ENCODE assay signal across 9 cellular contexts in the genomic region with DNA sequence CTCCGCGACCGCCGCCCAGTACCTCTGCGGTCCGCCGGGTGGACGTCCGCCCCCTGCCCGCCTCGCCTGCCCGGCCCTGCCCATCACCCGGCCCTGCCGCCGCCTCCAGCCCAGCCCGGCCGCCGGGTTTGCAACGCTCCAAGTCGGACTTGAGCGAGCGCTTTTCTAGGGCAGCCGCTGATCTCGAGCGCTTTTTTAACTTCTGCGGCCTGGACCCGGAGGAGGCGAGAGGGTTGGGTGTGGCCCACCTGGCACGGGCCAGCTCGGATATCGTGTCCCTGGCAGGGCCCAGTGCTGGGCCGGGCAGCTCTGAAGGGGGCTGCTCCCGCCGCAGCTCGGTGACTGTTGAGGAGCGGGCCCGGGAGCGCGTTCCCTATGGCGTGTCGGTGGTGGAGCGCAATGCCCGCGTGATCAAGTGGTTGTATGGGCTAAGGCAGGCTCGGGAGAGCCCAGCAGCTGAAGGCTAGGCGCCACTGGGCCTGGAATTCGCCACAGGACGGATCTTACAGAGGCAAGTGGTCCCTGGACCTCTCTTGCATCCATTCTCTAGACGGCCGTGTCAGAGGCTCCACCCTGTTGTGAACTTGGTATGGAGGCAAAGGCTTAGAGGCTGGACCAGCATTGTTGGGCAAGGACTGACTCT. TPM values are rescaled to one million over a fixed set of nuclear protein-coding genes. Genes with fewer than 3 reads are reported as not detected.
DNase-seq lines count a peak whose midpoint lies in the region; ATAC-seq and TF ChIP-seq lines count a peak whose summit lies in the region.
"Had no signal": no experiment of that assay in that cellular context is flagged by ENCODE, and none has a peak within 500 bp of the region (broad histone marks: within the 10 kb centered on the region; RNA-seq: fewer than 3 reads in every experiment).

No MANE protein-coding gene starts in this region.

- no peaks in the 10 kb centered on the region for H3K9me2 ChIP-seq in neural cell (ENCODE audit: insufficient read depth, low read length)

- H2AFZ ChIP-seq in neural cell (ENCODE audit: low read depth, low read length) = peak overlapping the region; percentile 93

- peak overlapping the region; percentile 70 for H3K27ac ChIP-seq in CD4-positive, alpha-beta memory T cell (ENCODE audit: low read depth, low read length)
- H3K27ac ChIP-seq in Peyer's patch (peak overlapping the region in 3 of 4 donors; percentile 31 to 78 (median 45)), coronary artery (peak overlapping the region in 1 of 2 donors; percentile 42), neural cell (ENCODE audit: low read length) (no peak overlapping the region)
- H3K27ac ChIP-seq: KMS-11 had no signal

- H3K4me3 Mint-ChIP-seq in CD4-positive, alpha-beta memory T cell = peak overlapping the region; percentile 86 to 96 (median 89)

- no peaks in the 10 kb centered on the region for H3K36me3 ChIP-seq in CD4-positive, alpha-beta memory T cell (ENCODE audit: insufficient read depth, low read length)
- H3K36me3 ChIP-seq in Peyer's patch (no peaks in the 10 kb centered on the region), neural cell (ENCODE audit: insufficient read depth, low read length) (no peaks in the 10 kb centered on the region)

- H3K27me3 ChIP-seq in CD4-positive, alpha-beta memory T cell (ENCODE audit: insufficient read depth, low read length) = no peaks in the 10 kb centered on the region
- no peaks in the 10 kb centered on the region for H3K27me3 ChIP-seq in Peyer's patch
- peaks cover 34% of the 10 kb centered on the region for H3K27me3 ChIP-seq in neural cell (ENCODE audit: insufficient read depth, low read depth, low read length)

- peaks cover 28 to 63% (median 44%) of the 10 kb centered on the region in 4 donors for H3K4me1 Mint-ChIP-seq in CD4-positive, alpha-beta memory T cell

- peak overlapping the region; percentile 91 to 98 (median 95) for H3K27ac Mint-ChIP-seq in CD4-positive, alpha-beta memory T cell

- no peak for TF ChIP-seq POLR2A in Peyer's patch (IDR thresholded peaks at IDR 0.05)

- ATAC-seq in GM19395 (IDR thresholded peaks at IDR 0.05; ENCODE audit: unreplicated experiment) (no peak), GM18519 (IDR thresholded peaks at IDR 0.05; ENCODE audit: low FRiP score, unreplicated experiment) (no peak)

- DNase-seq in CD4-positive, alpha-beta memory T cell = no peak
- DNase-seq in Peyer's patch = no peak
- DNase-seq in coronary artery (ENCODE audit: low spot score) = no peak
- DNase-seq in activated CD4-positive, CD25-positive, alpha-beta regulatory T cell treated with anti-CD3 and anti-CD28 coated beads, Interleukin-2, amount 50 U/mL, for 72 hours = no peak
- no peak for DNase-seq in NOMO-1 treated with dmso at 0.1 percent for 144 hours (lab: John Stamatoyannopoulos, UW; ENCODE audit: unreplicated experiment)

- H3K4me2 ChIP-seq in neural cell (ENCODE audit: low read length) = peak overlapping the region; percentile 36
- H3K4me2 ChIP-seq: KMS-11 had no signal

- H3K9me3 ChIP-seq in CD4-positive, alpha-beta memory T cell (ENCODE audit: control insufficient read depth in 1 of 2, low read length in 2 of 2) = no peaks in the 10 kb centered on the region
- H3K9me3 ChIP-seq in Peyer's patch = no peaks in the 10 kb centered on the region
- H3K9me3 ChIP-seq in neural cell (ENCODE audit: low read length) = no peaks in the 10 kb centered on the region

- no peaks in the 10 kb centered on the region for H3K27me3 Mint-ChIP-seq in CD4-positive, alpha-beta memory T cell

- peaks cover 7% of the 10 kb centered on the region for H3K79me2 ChIP-seq in neural cell (replicated peaks; ENCODE audit: insufficient read depth, low read length)

- TF ChIP-seq CTCF in Peyer's patch (IDR thresholded peaks at IDR 0.05) (no peak), coronary artery (IDR thresholded peaks at IDR 0.05) (no peak), neural cell (IDR thresholded peaks at IDR 0.05; ENCODE audit: poor library complexity, severe bottlenecking) (no peak)

- peak overlapping the region; percentile 67 to 74 for H3K4me3 ChIP-seq in CD4-positive, alpha-beta memory T cell (ENCODE audit: low read length in 2 of 2)
- peak overlapping the region; percentile 44 to 54 (median 48) for H3K4me3 ChIP-seq in Peyer's patch
- H3K4me3 ChIP-seq in coronary artery = peak overlapping the region; percentile 62
- peak overlapping the region; percentile 91 for H3K4me3 ChIP-seq in neural cell (ENCODE audit: low read length)

- H3K9me3 Mint-ChIP-seq in CD4-positive, alpha-beta memory T cell = no peaks in the 10 kb centered on the region

- H4K20me1 ChIP-seq in neural cell (ENCODE audit: insufficient read depth) = no peaks in the 10 kb centered on the region

- H3K4me1 ChIP-seq in CD4-positive, alpha-beta memory T cell (ENCODE audit: insufficient read depth, low read length) = peaks cover 70% of the 10 kb centered on the region
- peaks cover 4 to 53% (median 16%) of the 10 kb centered on the region in 4 donors for H3K4me1 ChIP-seq in Peyer's patch

- POLR2A ChIA-PET in CD4-positive, alpha-beta memory T cell (lab: Charles Lee; ENCODE audit: partially characterized antibody) = interaction anchor here (0.6 to 6.5 kb wide), 3 partner anchors 11 to 68 kb away, joined by 3 to 130 read pairs (median 12); a partner anchor contains a TSS

- TF ChIP-seq RAD21 in neural cell (conservative IDR thresholded peaks at IDR 0.05) = no peak

- peaks cover under 1 to 11% of the 10 kb centered on the region in 2 donors for H3K36me3 Mint-ChIP-seq in CD4-positive, alpha-beta memory T cell

- intact Hi-C loops in CD4-positive, alpha-beta memory T cell (cut with micrococcal nuclease) = loop anchor here (10.0 kb wide), 2 partner anchors 549 to 619 kb away; a partner anchor contains a TSS

- CTCF ChIA-PET in CD4-positive, alpha-beta memory T cell (lab: Charles Lee; ENCODE audit: partially characterized antibody) = interaction anchor here (1.0 kb wide), 1 partner anchor 12 kb away, joined by 7 read pairs; a partner anchor contains a TSS

- no peak for TF ChIP-seq EP300 in neural cell (conservative IDR thresholded peaks at IDR 0.05; ENCODE audit: poor library complexity, severe bottlenecking)

- no peaks in the 10 kb centered on the region for H3F3A ChIP-seq in neural cell (ENCODE audit: insufficient read depth, low read length, poor library complexity, severe bottlenecking)

- H3K9ac ChIP-seq in neural cell (ENCODE audit: low read length) = peak overlapping the region; percentile 97
- H3K9ac ChIP-seq: KMS-11 had no signal

TF ChIP-seq in neural cell, 6 proteins besides CTCF, POLR2A, EP300 and RAD21:
- no peak for TF ChIP-seq SMC3 (conservative IDR thresholded peaks at IDR 0.05; ENCODE audit: poor library complexity)
- TF ChIP-seq POLR2AphosphoS5 (IDR thresholded peaks at IDR 0.05) = no peak
- no peak for TF ChIP-seq TAF1 (IDR thresholded peaks at IDR 0.05; ENCODE audit: low read depth)
- TF ChIP-seq, protein P1, sequence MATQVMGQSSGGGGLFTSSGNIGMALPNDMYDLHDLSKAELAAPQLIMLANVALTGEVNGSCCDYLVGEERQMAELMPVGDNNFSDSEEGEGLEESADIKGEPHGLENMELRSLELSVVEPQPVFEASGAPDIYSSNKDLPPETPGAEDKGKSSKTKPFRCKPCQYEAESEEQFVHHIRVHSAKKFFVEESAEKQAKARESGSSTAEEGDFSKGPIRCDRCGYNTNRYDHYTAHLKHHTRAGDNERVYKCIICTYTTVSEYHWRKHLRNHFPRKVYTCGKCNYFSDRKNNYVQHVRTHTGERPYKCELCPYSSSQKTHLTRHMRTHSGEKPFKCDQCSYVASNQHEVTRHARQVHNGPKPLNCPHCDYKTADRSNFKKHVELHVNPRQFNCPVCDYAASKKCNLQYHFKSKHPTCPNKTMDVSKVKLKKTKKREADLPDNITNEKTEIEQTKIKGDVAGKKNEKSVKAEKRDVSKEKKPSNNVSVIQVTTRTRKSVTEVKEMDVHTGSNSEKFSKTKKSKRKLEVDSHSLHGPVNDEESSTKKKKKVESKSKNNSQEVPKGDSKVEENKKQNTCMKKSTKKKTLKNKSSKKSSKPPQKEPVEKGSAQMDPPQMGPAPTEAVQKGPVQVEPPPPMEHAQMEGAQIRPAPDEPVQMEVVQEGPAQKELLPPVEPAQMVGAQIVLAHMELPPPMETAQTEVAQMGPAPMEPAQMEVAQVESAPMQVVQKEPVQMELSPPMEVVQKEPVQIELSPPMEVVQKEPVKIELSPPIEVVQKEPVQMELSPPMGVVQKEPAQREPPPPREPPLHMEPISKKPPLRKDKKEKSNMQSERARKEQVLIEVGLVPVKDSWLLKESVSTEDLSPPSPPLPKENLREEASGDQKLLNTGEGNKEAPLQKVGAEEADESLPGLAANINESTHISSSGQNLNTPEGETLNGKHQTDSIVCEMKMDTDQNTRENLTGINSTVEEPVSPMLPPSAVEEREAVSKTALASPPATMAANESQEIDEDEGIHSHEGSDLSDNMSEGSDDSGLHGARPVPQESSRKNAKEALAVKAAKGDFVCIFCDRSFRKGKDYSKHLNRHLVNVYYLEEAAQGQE (IDR thresholded peaks at IDR 0.05; ENCODE audit: borderline replicate concordance) = no peak
- no peak for TF ChIP-seq MXI1 (conservative IDR thresholded peaks at IDR 0.05; ENCODE audit: poor library complexity, severe bottlenecking)
- TF ChIP-seq EZH2 (IDR thresholded peaks at IDR 0.05; ENCODE audit: borderline replicate concordance, insufficient read depth, low read length, poor library complexity, severe bottlenecking) = no peak
TF ChIP-seq in neural cell: peak in this region for 0.

RNA-seq across cellular contexts. Expression of a gene that starts 11.8 kb away (rescaled TPM):
- 10 to 100 TPM; 19.8 to 21.7 TPM for total RNA-seq in CD4-positive, alpha-beta memory T cell
- polyA plus RNA-seq in CD4-positive, alpha-beta memory T cell = 10 to 100 TPM in 1 of 2 donors, 1 to 10 TPM in 1; 8.1 to 15.4 TPM
- 10 to 100 TPM in 2 of 4 donors, 1 to 10 TPM in 2; 5.1 to 15.7 (median 12.7) TPM for total RNA-seq in Peyer's patch
- 5.8 and 8.0 TPM in 2 replicates for polyA plus RNA-seq in neural cell
- polyA minus RNA-seq in neural cell = 8.5 and 13.6 TPM in 2 replicates
